ENCODE assay signal across 11 cellular contexts in genomic region chr3:17686613-17687012, GRCh38. TPM values are rescaled to one million over a fixed set of nuclear protein-coding genes. Genes with fewer than 3 reads are reported as not detected.
DNase-seq lines count a peak whose midpoint lies in the region; ATAC-seq and TF ChIP-seq lines count a peak whose summit lies in the region.
"Had no signal": no experiment of that assay in that cellular context is flagged by ENCODE, and none has a peak within 500 bp of the region (broad histone marks: within the 10 kb centered on the region; RNA-seq: fewer than 3 reads in every experiment).

No MANE protein-coding gene starts in this region.

- H3K36me3 ChIP-seq in osteoblast (ENCODE audit: insufficient read depth, low read length), result no peaks in the 10 kb centered on the region

- ATAC-seq in HG03135 (IDR thresholded peaks at IDR 0.05; ENCODE audit: unreplicated experiment) (no peak), HG03521 (IDR thresholded peaks at IDR 0.05; ENCODE audit: unreplicated experiment) (no peak)
- ATAC-seq: activated T-cell treated with anti-CD3 and anti-CD28 coated beads, Interleukin-2, amount 50 U/mL, for 4 hours had no signal

- TF ChIP-seq CTCF in epithelial cell of esophagus (IDR thresholded peaks at IDR 0.05; ENCODE audit: insufficient read depth, low read depth, low read length, missing control alignments), result peak; percentile 37
- peak; percentile 35 for TF ChIP-seq CTCF in osteoblast (IDR thresholded peaks at IDR 0.05; ENCODE audit: extremely low read depth, low read depth, low read length)

- H3K4me3 ChIP-seq in epithelial cell of esophagus (ENCODE audit: low read length) (no peak overlapping the region), osteoblast (ENCODE audit: insufficient read depth, low read length) (no peak overlapping the region)

- H2AFZ ChIP-seq in osteoblast (ENCODE audit: low read length), result no peak overlapping the region

- no peaks in the 10 kb centered on the region for H3K9me3 ChIP-seq in osteoblast (ENCODE audit: low read depth, low read length)

- peaks cover 2% of the 10 kb centered on the region for H4K20me1 ChIP-seq in osteoblast (ENCODE audit: insufficient read depth, low read length)

- DNase-seq in NCI-H2107 treated with DMSO at 0.1 percent for 48 hours (lab: John Stamatoyannopoulos, UW; ENCODE audit: unreplicated experiment) (peak; percentile 1), NCI-H2107 (lab: John Stamatoyannopoulos, UW) (no peak), MV-4-11 (lab: John Stamatoyannopoulos, UW) (peak; percentile 24), epithelial cell of esophagus (ENCODE audit: low read depth) (peak; percentile 25), osteoblast (ENCODE audit: insufficient read length, low spot score, missing footprints) (no peak)
- DNase-seq in activated CD4-positive, alpha-beta T cell treated with anti-CD3 and anti-CD28 coated beads for 48 hours, result no peak
- DNase-seq: activated T-cell treated with anti-CD3 and anti-CD28 coated beads, Interleukin-2, amount 50 U/mL, for 4 hours; naive B cell; SHP77 treated with DMSO at 0.1 percent for 48 hours had no signal

- no peaks in the 10 kb centered on the region for H3K79me2 ChIP-seq in osteoblast (ENCODE audit: insufficient read depth, low read length)

- no peaks in the 10 kb centered on the region for H3K27me3 ChIP-seq in osteoblast (ENCODE audit: insufficient read depth, low read length)

- no peak overlapping the region for H3K4me2 ChIP-seq in osteoblast (ENCODE audit: insufficient read depth, low read length)

- peaks cover 7% of the 10 kb centered on the region for H3K4me1 ChIP-seq in osteoblast (ENCODE audit: insufficient read depth, low read length)

- H3K27ac ChIP-seq in osteoblast (ENCODE audit: low read depth, low read length), result no peak overlapping the region

RNA-seq across cellular contexts. Expression of gene TBC1D5, which starts 55.8 kb away (rescaled TPM):
- 110 and 117 TPM in 2 replicates for total RNA-seq in osteoblast

Comparison
In these comparisons a context has a peak if more than half of its experiments do, and no peak if none do; other contexts are left out.
1. DNase-seq: peak in NCI-H2107 treated with DMSO at 0.1 percent for 48 hours (single experiment), MV-4-11 (single experiment) and epithelial cell of esophagus (single experiment); none in NCI-H2107 (single experiment), osteoblast (single experiment) and activated CD4-positive, alpha-beta T cell treated with anti-CD3 and anti-CD28 coated beads for 48 hours (single experiment).